1 cellular context compared by ENCODE assay signal in genomic region chr14:68650403-68650994, GRCh38.
TF ChIP-seq lines count a peak whose summit lies in the region.

No MANE protein-coding gene starts in this region.

TF ChIP-seq in IMR-90, 13 proteins besides CTCF, POLR2A, EP300 and RAD21:
- TF ChIP-seq CEBPB (IDR thresholded peaks at IDR 0.05; ENCODE audit: low read depth, low read length), result no peak
- no peak for TF ChIP-seq SMC3 (IDR thresholded peaks at IDR 0.05; ENCODE audit: low read depth, low read length)
- TF ChIP-seq USF2 (IDR thresholded peaks at IDR 0.05; ENCODE audit: low read depth, low read length), result no peak
